In the genomic region with DNA sequence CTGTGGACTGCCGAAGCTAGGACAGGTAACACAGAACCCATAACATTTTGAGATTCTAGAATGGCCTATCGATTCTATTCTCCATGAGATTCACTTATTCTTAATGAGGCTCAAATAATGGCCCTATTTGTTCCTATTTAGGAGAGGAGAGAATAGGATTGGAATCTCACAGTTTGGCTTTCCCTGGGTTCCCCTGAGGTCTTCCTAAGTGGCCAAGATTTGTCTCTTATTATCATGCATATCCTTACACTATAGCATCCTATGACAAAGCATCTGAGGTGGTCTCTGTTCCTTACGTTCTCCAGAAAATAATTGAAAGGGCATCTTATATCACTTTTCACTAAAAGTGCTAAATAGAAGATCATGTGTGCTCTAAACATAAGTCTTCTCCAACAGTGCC, we compare ENCODE assay signal across 19 cellular contexts. TPM values are rescaled to one million over a fixed set of nuclear protein-coding genes. Genes with fewer than 3 reads are reported as not detected.
A peak's percentile ranks its signal among the peaks of the same experiment; 100 is the strongest.
DNase-seq lines count a peak whose midpoint lies in the region; ATAC-seq and TF ChIP-seq lines count a peak whose summit lies in the region.
"Had no signal": no experiment of that assay in that cellular context is flagged by ENCODE, and none has a peak within 500 bp of the region (broad histone marks: within the 10 kb centered on the region; RNA-seq: fewer than 3 reads in every experiment).

No MANE protein-coding gene starts in this region.

- H3K4me3 Mint-ChIP-seq in GM23338 (no peak overlapping the region), H9 (no peak overlapping the region), WTC11 (no peak overlapping the region)
- H3K4me3 Mint-ChIP-seq: CD14-positive monocyte; CD4-positive, alpha-beta memory T cell; CD4-positive, CD25-positive, alpha-beta regulatory T cell; CD8-positive, alpha-beta memory T cell had no signal

- no peak overlapping the region for H3K23ac ChIP-seq in H9 (ENCODE audit: insufficient read length, low read depth, low read length)

- no peak overlapping the region for H3T11ph ChIP-seq in H9 (ENCODE audit: low read length)

- H3K36me3 ChIP-seq in GM23338 (ENCODE audit: insufficient read depth), result no peaks in the 10 kb centered on the region
- H3K36me3 ChIP-seq in HUES64 (ENCODE audit: insufficient read depth, low read length), result no peaks in the 10 kb centered on the region
- H3K36me3 ChIP-seq in left lung, result no peaks in the 10 kb centered on the region
- H3K36me3 ChIP-seq: BE2C, BLaER1 had no signal

- POLR2A ChIA-PET in WTC11 (lab: Charles Lee), result interaction anchor here (2.2 kb wide), 1 partner anchor 10 kb away, joined by 8 read pairs; the partner anchor contains the start of genes MDH1 and WDPCP

- no peaks in the 10 kb centered on the region for H3K9me3 Mint-ChIP-seq in GM23338
- H3K9me3 Mint-ChIP-seq in H9, result no peaks in the 10 kb centered on the region
- H3K9me3 Mint-ChIP-seq in WTC11, result peaks cover 11% of the 10 kb centered on the region

- no peaks in the 10 kb centered on the region for H3K9me2 ChIP-seq in GM23338 (ENCODE audit: insufficient read depth)

- no peak overlapping the region for H3K56ac ChIP-seq in H9 (ENCODE audit: insufficient read length, low read depth, low read length)

- H3K79me2 ChIP-seq in GM23338 (replicated peaks; ENCODE audit: insufficient read depth) (peaks cover 76% of the 10 kb centered on the region), H9 (ENCODE audit: insufficient read depth, low read length) (peaks cover 2% of the 10 kb centered on the region; the same call in 1 of the 2 replicates)

- H3K27ac ChIP-seq in GM23338 (ENCODE audit: low read depth) (no peak overlapping the region), H9 (ENCODE audit: insufficient read length, low read depth, low read length) (no peak overlapping the region), HUES64 (ENCODE audit: low read depth, low read length) (peak overlapping the region; percentile 32; the same call in 1 of the 2 replicates), left lung (no peak overlapping the region), right cardiac atrium (ENCODE audit: low read length) (no peak overlapping the region)
- H3K27ac ChIP-seq: BLaER1 had no signal

- H3K27ac Mint-ChIP-seq in GM23338 (peak overlapping the region; percentile 49; the same call in 1 of the 2 replicates), H9 (peak overlapping the region; percentile 62 to 84 (median 84); a peak in 5 of 7 replicates), WTC11 (peak overlapping the region; percentile 24; the same call in 1 of the 2 replicates)
- H3K27ac Mint-ChIP-seq: CD14-positive monocyte; CD4-positive, alpha-beta memory T cell; CD4-positive, CD25-positive, alpha-beta regulatory T cell; CD8-positive, alpha-beta memory T cell had no signal

- CTCF ChIA-PET in WTC11 (lab: Charles Lee), result interaction anchor here (2.2 kb wide), 1 partner anchor 9 kb away, joined by 6 read pairs; the partner anchor contains the start of genes MDH1 and WDPCP

- H3K27me3 Mint-ChIP-seq in GM23338 (ENCODE audit: insufficient read depth, low read depth, poor library complexity) (peaks cover 9% of the 10 kb centered on the region), H9 (ENCODE audit: low read depth) (no peaks in the 10 kb centered on the region), WTC11 (ENCODE audit: low read depth) (no peaks in the 10 kb centered on the region)
- H3K27me3 Mint-ChIP-seq: CD4-positive, alpha-beta memory T cell; CD8-positive, alpha-beta memory T cell had no signal

- H4K20me1 ChIP-seq in GM23338 (replicated peaks; ENCODE audit: insufficient read depth), result no peaks in the 10 kb centered on the region
- H4K20me1 ChIP-seq in H9 (ENCODE audit: control insufficient read depth, insufficient read depth, insufficient read length), result no peaks in the 10 kb centered on the region
- H4K20me1 ChIP-seq: BLaER1 had no signal

- H3K4me2 ChIP-seq in GM23338 (no peak overlapping the region), H9 (ENCODE audit: insufficient read depth, insufficient read length, low read length) (no peak overlapping the region)
- H3K4me2 ChIP-seq: BLaER1 had no signal

- intact Hi-C loops in left lung (cut with DNase I), result no loop called here
- intact Hi-C loops in right cardiac atrium (cut with DNase I), result no loop called here

- DNase-seq in GM23338 (ENCODE audit: low spot score) (peak; percentile 10), H9 (no peak), WTC11 (ENCODE audit: low spot score) (no peak), left lung (no peak), right cardiac atrium (no peak)
- DNase-seq: 8988T; ACHN; BE2C; C1 segment of cervical spinal cord; CD4-positive, alpha-beta memory T cell; CD4-positive, CD25-positive, alpha-beta regulatory T cell; CD8-positive, alpha-beta memory T cell; COR-L47; DMS79 treated with DMSO at 0.1 percent for 48 hours; GF-D8 had no signal

- no peak overlapping the region for H2BK15ac ChIP-seq in H9 (ENCODE audit: low read depth, low read length)

- no peak overlapping the region for H4K5ac ChIP-seq in H9 (ENCODE audit: insufficient read length, low read depth, low read length)

- H4K91ac ChIP-seq in H9 (ENCODE audit: insufficient read length, low read depth, low read length), result no peak overlapping the region

- H3K4me1 Mint-ChIP-seq in GM23338, result peaks cover 53% of the 10 kb centered on the region
- H3K4me1 Mint-ChIP-seq in H9, result peaks cover 49 to 66% of the 10 kb centered on the region in 2 experiments
- H3K4me1 Mint-ChIP-seq in WTC11, result peaks cover 29% of the 10 kb centered on the region

- ATAC-seq in GM23338 (peak; percentile 62), WTC11 (peak; percentile 72), left lung (no peak), HG03457 (IDR thresholded peaks at IDR 0.05; ENCODE audit: unreplicated experiment) (no peak), right cardiac atrium (no peak)

- H3F3A ChIP-seq in GM23338 (replicated peaks; ENCODE audit: low read depth), result no peaks in the 10 kb centered on the region

- H2BK12ac ChIP-seq in H9 (ENCODE audit: insufficient read length, low read depth, low read length), result no peak overlapping the region

- H4K8ac ChIP-seq in H9 (replicated peaks; ENCODE audit: insufficient read length, low read depth, low read length), result no peak overlapping the region

- no peak overlapping the region for H3K14ac ChIP-seq in H9 (ENCODE audit: insufficient read depth, low read length)

- H3K4me1 ChIP-seq in GM23338 (ENCODE audit: insufficient read depth) (no peaks in the 10 kb centered on the region), H9 (ENCODE audit: insufficient read depth, low read length) (no peaks in the 10 kb centered on the region; the same call in 1 of the 2 replicates), HUES64 (ENCODE audit: insufficient read depth, low read length) (peaks cover 6% of the 10 kb centered on the region; the same call in 1 of the 2 replicates), left lung (peaks cover 0 to 5% of the 10 kb centered on the region in 2 donors), right cardiac atrium (ENCODE audit: control insufficient read depth, insufficient read depth, low read length) (peaks cover 3% of the 10 kb centered on the region)
- H3K4me1 ChIP-seq: BE2C had no signal

- no CpG with 5 or more reads among the region's 3 CpGs for WGBS in H9 (ENCODE audit: extremely low coverage, insufficient read length, low lambda C conversion rate)
- 78% methylated on average over 3 of the region's 3 CpGs for WGBS in HUES64
- 97% methylated on average over 3 of the region's 3 CpGs for WGBS in right cardiac atrium

- H3K4ac ChIP-seq in H9 (ENCODE audit: low read depth, low read length), result no peak overlapping the region

- no peak overlapping the region for H3K4me3 ChIP-seq in GM23338
- no peak overlapping the region for H3K4me3 ChIP-seq in HUES64 (ENCODE audit: low read length)
- H3K4me3 ChIP-seq in left lung, result no peak overlapping the region
- no peak overlapping the region for H3K4me3 ChIP-seq in right cardiac atrium (ENCODE audit: low read length)
- H3K4me3 ChIP-seq: BLaER1 had no signal

- H3K27me3 ChIP-seq in GM23338 (ENCODE audit: insufficient read depth) (no peaks in the 10 kb centered on the region), H9 (ENCODE audit: insufficient read depth, low read length) (no peaks in the 10 kb centered on the region), HUES64 (ENCODE audit: insufficient read depth, low read length) (no peaks in the 10 kb centered on the region), left lung (no peaks in the 10 kb centered on the region), right cardiac atrium (ENCODE audit: control insufficient read depth, insufficient read depth) (no peaks in the 10 kb centered on the region)
- H3K27me3 ChIP-seq: BE2C, BLaER1 had no signal

- H3K79me1 ChIP-seq in H9 (ENCODE audit: insufficient read depth, low read depth, low read length, poor library complexity, severe bottlenecking), result peaks cover 5% of the 10 kb centered on the region

- no peaks in the 10 kb centered on the region for H3K9me3 ChIP-seq in H9 (ENCODE audit: control insufficient read depth, low read depth, low read length)
- peaks cover 13% of the 10 kb centered on the region for H3K9me3 ChIP-seq in HUES64 (ENCODE audit: insufficient read depth, low read depth, low read length)
- H3K9me3 ChIP-seq in left lung, result peaks cover 0 to 6% of the 10 kb centered on the region in 2 donors
- H3K9me3 ChIP-seq in right cardiac atrium (ENCODE audit: control insufficient read depth, low read length), result no peaks in the 10 kb centered on the region
- H3K9me3 ChIP-seq: BE2C had no signal

- no peak overlapping the region for H3K9ac ChIP-seq in H9 (ENCODE audit: extremely low read depth, insufficient read length, low read length)
- H3K9ac ChIP-seq in HUES64 (ENCODE audit: low read depth, low read length), result no peak overlapping the region
- H3K9ac ChIP-seq: BLaER1 had no signal

- H2BK5ac ChIP-seq in H9 (ENCODE audit: insufficient read length, low read length), result no peak overlapping the region

- H3K23me2 ChIP-seq in H9 (ENCODE audit: insufficient read length, low read depth, low read length, poor library complexity, severe bottlenecking), result no peaks in the 10 kb centered on the region

- H2BK120ac ChIP-seq in H9 (ENCODE audit: low read depth, low read length, poor library complexity, severe bottlenecking), result no peak overlapping the region

- TF ChIP-seq CTCF in GM23338 (conservative IDR thresholded peaks at IDR 0.05; ENCODE audit: low read depth in 2 of 2), result no peak
- TF ChIP-seq CTCF in H9 (conservative IDR thresholded peaks at IDR 0.05), result no peak
- TF ChIP-seq CTCF in WTC11 (IDR thresholded peaks at IDR 0.05), result no peak
- TF ChIP-seq CTCF in left lung (IDR thresholded peaks at IDR 0.05), result no peak

- H3K36me3 Mint-ChIP-seq in GM23338 (ENCODE audit: low read depth), result peaks cover 8% of the 10 kb centered on the region
- peaks cover 0 to 26% (median 3%) of the 10 kb centered on the region in 3 experiments; a peak in 3 of 7 replicates for H3K36me3 Mint-ChIP-seq in H9 (ENCODE audit: insufficient read depth in 1 of 3, low read depth in 3 of 3)
- peaks cover 9% of the 10 kb centered on the region for H3K36me3 Mint-ChIP-seq in WTC11

- no peak overlapping the region for H3K18ac ChIP-seq in H9 (ENCODE audit: insufficient read length, low read depth, low read length)

- no peak overlapping the region for H2AK5ac ChIP-seq in H9 (ENCODE audit: insufficient read length, low read length)

- H2AFZ ChIP-seq in GM23338 (no peak overlapping the region), H9 (ENCODE audit: low read length) (no peak overlapping the region)

- no peak overlapping the region for H2BK20ac ChIP-seq in H9 (ENCODE audit: low read depth, low read length, poor library complexity, severe bottlenecking)

RNA-seq across cellular contexts. Expression of gene WDPCP, which starts 9.5 kb away (rescaled TPM):
- 13.0 and 20.4 TPM in 2 replicates for total RNA-seq in GM23338 (2014; rRNA removed; shearing (Covaris generic))
- polyA plus RNA-seq in GM23338 (2016; fragmentation: Nextera tagmentation; extraction: Ambion mirVana) (8.8 and 10.7 TPM in 2 replicates), right cardiac atrium (3.8 TPM)
- total RNA-seq in H9 (2021) (17.4 and 22.4 TPM in 2 replicates), WTC11 (2021) (7.3 to 11.6 TPM (median 10.9 TPM) in 3 replicates), left lung (10 to 100 TPM in 1 of 2 donors, 1 to 10 TPM in 1; 9.0 to 10.8 TPM), right cardiac atrium (10 to 100 TPM; 11.9 to 17.3 (median 15.3) TPM)
- 4.7 TPM for polyA plus RNA-seq in HUES64 (2013, experiment 1 of 2)
- polyA plus RNA-seq in HUES64 (2013, experiment 2 of 2), result 5.1 TPM

RNA-seq across cellular contexts. Expression of gene MDH1, which starts 10.0 kb away (rescaled TPM):
- 275 and 294 TPM in 2 replicates for total RNA-seq in GM23338 (2014; rRNA removed; shearing (Covaris generic))
- polyA plus RNA-seq in GM23338 (2016; fragmentation: Nextera tagmentation; extraction: Ambion mirVana) (503 and 541 TPM in 2 replicates), right cardiac atrium (1,828 TPM)
- total RNA-seq in H9 (2021) (317 and 324 TPM in 2 replicates), WTC11 (2021) (255 to 268 TPM (median 259 TPM) in 3 replicates), left lung (100 to 1,000 TPM; 129 to 130 TPM), right cardiac atrium (1,000 to 10,000 TPM in 3 of 4 donors, 100 to 1,000 TPM in 1; 965 to 1,163 (median 1,063) TPM)
- 279 TPM for polyA plus RNA-seq in HUES64 (2013, experiment 1 of 2)
- polyA plus RNA-seq in HUES64 (2013, experiment 2 of 2), result 299 TPM

Comparison
In these comparisons a context has a peak if more than half of its experiments do, and no peak if none do; other contexts are left out.
1. ATAC-seq: peak in GM23338 (single experiment) and WTC11 (single experiment); none in left lung (single experiment), HG03457 (single experiment) and right cardiac atrium (0 of 2).
2. H3K27ac Mint-ChIP-seq: peak in every context shown above with its lines; median percentile 84 in H9; 49 in GM23338; 24 in WTC11.